In the genomic region with DNA sequence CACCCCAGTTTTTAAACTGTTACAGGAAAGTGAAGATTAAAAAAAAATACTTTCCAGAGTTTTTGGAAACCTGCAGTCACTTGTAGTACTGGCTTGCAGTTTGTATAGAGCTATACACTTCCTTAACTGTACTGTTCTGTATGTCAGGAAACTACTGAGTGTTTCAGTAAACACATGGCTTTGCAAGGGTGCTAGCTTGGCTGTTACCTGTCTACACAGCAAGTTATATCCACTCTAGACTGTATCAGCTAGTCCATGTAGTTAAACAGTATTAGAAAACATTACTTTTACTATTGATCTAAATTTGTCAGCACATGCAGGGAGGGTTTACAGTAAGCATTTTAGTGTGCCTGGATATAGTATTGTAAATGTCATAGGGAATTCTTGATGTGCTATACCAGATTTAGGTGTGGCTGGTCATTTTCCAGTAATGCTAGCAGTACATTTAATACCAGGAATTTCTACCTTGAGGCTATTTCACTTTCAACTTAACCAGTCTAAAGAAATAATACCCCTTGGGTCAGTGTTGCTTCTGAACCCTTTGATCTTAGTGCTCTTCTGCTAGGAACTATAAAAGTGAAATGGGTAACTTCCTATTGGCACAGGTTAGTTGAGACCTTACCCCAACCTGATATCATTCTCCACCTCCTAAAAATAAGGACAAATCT, we compare ENCODE assay signal across 13 cellular contexts.
A peak's percentile ranks its signal among the peaks of the same experiment; 100 is the strongest.
DNase-seq lines count a peak whose midpoint lies in the region; TF ChIP-seq lines count a peak whose summit lies in the region.
"Had no signal": no experiment of that assay in that cellular context is flagged by ENCODE, and none has a peak within 500 bp of the region (broad histone marks: within the 10 kb centered on the region; RNA-seq: fewer than 3 reads in every experiment).

No MANE protein-coding gene starts in this region.

- H2AFZ ChIP-seq in mammary epithelial cell (ENCODE audit: low read depth, low read length) (peak overlapping the region; percentile 90), neural progenitor cell (replicated peaks) (peak overlapping the region; percentile 58)

- H3F3A ChIP-seq in neural progenitor cell (ENCODE audit: low read depth), result no peaks in the 10 kb centered on the region

- no peak overlapping the region for H3K27ac ChIP-seq in mammary epithelial cell (ENCODE audit: insufficient read depth, low read depth, low read length)
- H3K27ac ChIP-seq in neural progenitor cell, result no peak overlapping the region

- DNase-seq in DMS153 treated with DMSO at 0.1 percent for 48 hours (lab: John Stamatoyannopoulos, UW; ENCODE audit: unreplicated experiment), result peak; percentile 56
- peak; percentile 12 for DNase-seq in NCI-H1092 (lab: John Stamatoyannopoulos, UW)
- DNase-seq in mammary epithelial cell, result no peak
- no peak for DNase-seq in neural progenitor cell (ENCODE audit: low spot score)
- DNase-seq in HPDE6-E6E7 (ENCODE audit: extremely low spot score), result no peak
- DNase-seq in T-helper 9 cell, result no peak
- DNase-seq in activated CD4-positive, alpha-beta T cell treated with anti-CD3 and anti-CD28 coated beads for 1 hour, result no peak
- DNase-seq: activated CD4-positive, CD25-positive, alpha-beta regulatory T cell; activated effector memory CD4-positive, alpha-beta T cell treated with Interleukin-2 at 50 U/mL for 16 hours; C1 segment of cervical spinal cord; NCI-H1417 treated with DMSO at 0.1 percent for 48 hours had no signal

- in situ Hi-C loops in mammary epithelial cell (cut with MboI; ENCODE audit: low sequenced_read_pairs in 2 of 2), result no loop called here

- H3K27me3 ChIP-seq in mammary epithelial cell (ENCODE audit: insufficient read depth, low read length), result no peaks in the 10 kb centered on the region
- no peaks in the 10 kb centered on the region for H3K27me3 ChIP-seq in neural progenitor cell

- no peak overlapping the region for H3K27ac Mint-ChIP-seq in neural progenitor cell
- H3K27ac Mint-ChIP-seq: dendritic cell treated with granulocyte-macrophage colony-stimulating factor and Interleukin-4, amounts not matched to agents 40 ng/mL and 50 ng/mL, for 4 days had no signal

- H3K9ac ChIP-seq in mammary epithelial cell (ENCODE audit: insufficient read depth, low read length) (no peak overlapping the region), neural progenitor cell (no peak overlapping the region)

- no peaks in the 10 kb centered on the region for H3K36me3 Mint-ChIP-seq in neural progenitor cell

- H4K20me1 ChIP-seq in mammary epithelial cell (ENCODE audit: insufficient read depth, low read length) (no peaks in the 10 kb centered on the region), neural progenitor cell (ENCODE audit: low read depth) (no peaks in the 10 kb centered on the region)

- peak overlapping the region; percentile 71 for H3K4me2 ChIP-seq in mammary epithelial cell (ENCODE audit: insufficient read depth, low read depth, low read length)
- no peak overlapping the region for H3K4me2 ChIP-seq in neural progenitor cell

- BruUV-seq in mammary epithelial cell (replicated peaks; lab: Mats Ljungman, UMichigan), result no TSS peak

- no peaks in the 10 kb centered on the region for H3K27me3 Mint-ChIP-seq in neural progenitor cell (ENCODE audit: insufficient read depth, low read depth)
- H3K27me3 Mint-ChIP-seq: dendritic cell treated with granulocyte-macrophage colony-stimulating factor and Interleukin-4, amounts not matched to agents 40 ng/mL and 50 ng/mL, for 4 days had no signal

- no peak overlapping the region for H3K4me3 Mint-ChIP-seq in neural progenitor cell
- H3K4me3 Mint-ChIP-seq: dendritic cell treated with granulocyte-macrophage colony-stimulating factor and Interleukin-4, amounts not matched to agents 40 ng/mL and 50 ng/mL, for 4 days had no signal

- intact Hi-C loops in mammary epithelial cell (cut with micrococcal nuclease), result no loop called here

- CTCF ChIA-PET in mammary epithelial cell (lab: Charles Lee; ENCODE audit: low non-redundant PET), result no interaction called here

- H3K9me3 ChIP-seq in mammary epithelial cell (replicated peaks; ENCODE audit: insufficient read depth, low read length) (no peaks in the 10 kb centered on the region), neural progenitor cell (ENCODE audit: low read depth) (no peaks in the 10 kb centered on the region)

- H3K4me1 ChIP-seq in mammary epithelial cell (ENCODE audit: insufficient read depth, low read length), result peaks cover 26% of the 10 kb centered on the region
- peaks cover 9% of the 10 kb centered on the region for H3K4me1 ChIP-seq in neural progenitor cell

- peaks cover 16% of the 10 kb centered on the region for H3K4me1 Mint-ChIP-seq in neural progenitor cell

- H3K36me3 ChIP-seq in mammary epithelial cell (ENCODE audit: insufficient read depth, low read length) (no peaks in the 10 kb centered on the region), neural progenitor cell (no peaks in the 10 kb centered on the region)

- dilution Hi-C loops in mammary epithelial cell (cut with HindIII; ENCODE audit: low sequenced_read_pairs), result no loop called here

- H3K4me3 ChIP-seq in mammary epithelial cell (replicated peaks in 1 of 3; ENCODE audit: insufficient read depth in 1 of 3, low read depth in 2 of 3, low read length in 3 of 3) (no peak overlapping the region), neural progenitor cell (no peak overlapping the region)
- H3K4me3 ChIP-seq: K562 had no signal

- no peaks in the 10 kb centered on the region for H3K79me2 ChIP-seq in mammary epithelial cell (ENCODE audit: insufficient read depth, low read length)
- H3K79me2 ChIP-seq in neural progenitor cell (ENCODE audit: low read depth), result no peaks in the 10 kb centered on the region

- TF ChIP-seq CTCF in mammary epithelial cell (conservative IDR thresholded peaks at IDR 0.05 in 1 of 2, IDR thresholded peaks at IDR 0.05 in 1 of 2; ENCODE audit: extremely low read depth in 1 of 2, insufficient read depth in 1 of 2, low read depth in 1 of 2, low read length in 2 of 2) (no peak), neural progenitor cell (IDR thresholded peaks at IDR 0.05) (no peak)

- H3K9me3 Mint-ChIP-seq in neural progenitor cell, result no peaks in the 10 kb centered on the region
- H3K9me3 Mint-ChIP-seq: dendritic cell treated with granulocyte-macrophage colony-stimulating factor and Interleukin-4, amounts not matched to agents 40 ng/mL and 50 ng/mL, for 4 days had no signal

Comparison
In these comparisons a context has a peak if more than half of its experiments do, and no peak if none do; other contexts are left out.
1. DNase-seq: peak in DMS153 treated with DMSO at 0.1 percent for 48 hours (single experiment) and NCI-H1092 (single experiment); none in mammary epithelial cell (single experiment), neural progenitor cell (single experiment), HPDE6-E6E7 (single experiment), T-helper 9 cell (single experiment) and activated CD4-positive, alpha-beta T cell treated with anti-CD3 and anti-CD28 coated beads for 1 hour (single experiment).